26 cellular contexts compared by ENCODE assay signal in the genomic region with DNA sequence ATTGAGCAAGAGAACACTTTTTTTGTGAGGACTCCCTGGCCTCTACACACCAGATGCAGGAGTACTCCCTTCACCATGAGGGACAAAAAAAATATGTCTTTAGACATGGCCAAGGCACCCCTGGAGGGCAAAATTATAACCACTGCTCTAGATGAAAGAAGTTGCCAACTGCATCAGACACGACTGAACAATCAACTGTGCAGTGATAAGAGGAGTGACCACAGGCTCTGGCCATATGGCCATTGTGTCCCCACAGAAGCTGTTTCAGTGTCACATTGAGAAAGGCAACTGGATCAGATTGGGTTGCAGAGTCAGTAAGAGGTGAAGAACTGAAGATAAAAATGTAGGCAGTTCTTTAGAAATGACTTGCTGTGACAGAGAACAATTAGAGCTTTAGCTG.
"Had no signal": no experiment of that assay in that cellular context is flagged by ENCODE, and none has a peak within 500 bp of the region (broad histone marks: within the 10 kb centered on the region; RNA-seq: fewer than 3 reads in every experiment).

No MANE protein-coding gene starts in this region.

- H3K9me3 ChIP-seq: esophagus squamous epithelium, heart right ventricle, left lung, psoas muscle, sigmoid colon, stomach, thyroid gland, vagina had no signal

- H3K4me3 Mint-ChIP-seq: effector memory CD8-positive, alpha-beta T cell; mesothelial cell of epicardium; naive thymus-derived CD8-positive, alpha-beta T cell; stimulated activated effector memory CD8-positive, alpha-beta T cell treated with anti-CD3 and anti-CD28 coated beads, Interleukin-12 subunit alpha, Interleukin-12 subunit beta, amount 100 ng/mL, for 72 hours had no signal

- H3K27ac Mint-ChIP-seq: effector memory CD8-positive, alpha-beta T cell; mesothelial cell of epicardium; naive thymus-derived CD8-positive, alpha-beta T cell; stimulated activated effector memory CD8-positive, alpha-beta T cell treated with anti-CD3 and anti-CD28 coated beads, Interleukin-12 subunit alpha, Interleukin-12 subunit beta, amount 100 ng/mL, for 72 hours had no signal

- H3K36me3 ChIP-seq: esophagus squamous epithelium, heart right ventricle, left lung, sigmoid colon, stomach, thyroid gland, vagina had no signal

- ATAC-seq: effector memory CD8-positive, alpha-beta T cell; heart right ventricle; left cardiac atrium; left lung; mucosa of descending colon; naive thymus-derived CD8-positive, alpha-beta T cell; psoas muscle; right cardiac atrium had no signal

- H3K27me3 Mint-ChIP-seq: effector memory CD8-positive, alpha-beta T cell; naive thymus-derived CD8-positive, alpha-beta T cell had no signal

- H3K27ac ChIP-seq: coronary artery, esophagus squamous epithelium, heart right ventricle, left lung, psoas muscle, sigmoid colon, stomach, thyroid gland, vagina had no signal

- H3K4me3 ChIP-seq: coronary artery, esophagus squamous epithelium, heart right ventricle, left lung, mucosa of descending colon, psoas muscle, sigmoid colon, stomach, thyroid gland, vagina had no signal

- H3K36me3 Mint-ChIP-seq: mesothelial cell of epicardium; stimulated activated effector memory CD8-positive, alpha-beta T cell treated with anti-CD3 and anti-CD28 coated beads, Interleukin-12 subunit alpha, Interleukin-12 subunit beta, amount 100 ng/mL, for 72 hours had no signal

- H3K4me1 ChIP-seq: esophagus squamous epithelium, left lung, psoas muscle, sigmoid colon, stomach, thyroid gland, vagina had no signal

- DNase-seq: effector memory CD8-positive, alpha-beta T cell; erythroblast; esophagus squamous epithelium; foreskin melanocyte; glutamatergic neuron; heart right ventricle; hippocampal formation; left cardiac atrium; left lung; mesenchymal stem cell; mucosa of descending colon; naive thymus-derived CD8-positive, alpha-beta T cell; posterior cingulate gyrus; psoas muscle; right cardiac atrium; sigmoid colon; stimulated activated CD4-positive, alpha-beta T cell treated with anti-CD3 and anti-CD28 coated beads, Interleukin-2, amount 100 ng/mL, for 24 hours; stimulated activated CD4-positive, alpha-beta T cell treated with anti-CD3 and anti-CD28 coated beads, Interleukin-4, amount 100 ng/mL, for 24 hours; stimulated activated naive CD4-positive, alpha-beta T cell treated with Interleukin-2 at 50 U/mL for 16 hours; stomach; thyroid gland; trophoblast cell had no signal

- H3K27me3 ChIP-seq: esophagus squamous epithelium, heart right ventricle, left lung, sigmoid colon, stomach, thyroid gland, vagina had no signal

- H3K4me1 Mint-ChIP-seq: naive thymus-derived CD8-positive, alpha-beta T cell; stimulated activated effector memory CD8-positive, alpha-beta T cell treated with anti-CD3 and anti-CD28 coated beads, Interleukin-12 subunit alpha, Interleukin-12 subunit beta, amount 100 ng/mL, for 72 hours had no signal
